ENCODE assay signal across 1 cellular context in genomic region chr20:50646483-50646996, GRCh38.
TF ChIP-seq lines count a peak whose summit lies in the region.

No MANE protein-coding gene starts in this region.

TF ChIP-seq in HepG2, 621 proteins besides CTCF, POLR2A, EP300 and RAD21 (continues in another document):
- TF ChIP-seq KDM5A (IDR thresholded peaks at IDR 0.05; ENCODE audit: borderline replicate concordance, low read length) (no peak), RBM22 (optimal IDR thresholded peaks at IDR 0.05; ENCODE audit: low read length) (no peak), ZNF737 (CRISPR knock-in tag; IDR thresholded peaks at IDR 0.05; ENCODE audit: borderline replicate concordance) (no peak), AKNA (CRISPR knock-in tag; IDR thresholded peaks at IDR 0.05; ENCODE audit: borderline replicate concordance) (0 out of 2 replicates have a peak, but pooled peaks have one; percentile 20), TARDBP (CRISPR knock-in tag; IDR thresholded peaks at IDR 0.05) (no peak), ZSCAN21 (CRISPR knock-in tag; IDR thresholded peaks at IDR 0.05; ENCODE audit: borderline replicate concordance) (no peak), JUND (CRISPR knock-in tag; IDR thresholded peaks at IDR 0.05) (no peak), ZNF136 (CRISPR knock-in tag; IDR thresholded peaks at IDR 0.05; ENCODE audit: low read depth) (no peak), SCMH1 (CRISPR knock-in tag; IDR thresholded peaks at IDR 0.05; ENCODE audit: borderline replicate concordance) (no peak), MBNL3 (CRISPR knock-in tag; conservative IDR thresholded peaks at IDR 0.05) (no peak), ZNF264 (CRISPR knock-in tag; IDR thresholded peaks at IDR 0.05) (0 out of 2 replicates have a peak, but pooled peaks have one; percentile 23), HOXD1 (CRISPR knock-in tag; IDR thresholded peaks at IDR 0.05) (no peak; the same call in 1 of the 2 replicates), ZNF709 (CRISPR knock-in tag; IDR thresholded peaks at IDR 0.05) (no peak), PATZ1 (CRISPR knock-in tag; IDR thresholded peaks at IDR 0.05) (no peak), WIZ (CRISPR knock-in tag; IDR thresholded peaks at IDR 0.05) (no peak), DZIP1 (CRISPR knock-in tag; IDR thresholded peaks at IDR 0.05) (no peak), ZNF569 (CRISPR knock-in tag; IDR thresholded peaks at IDR 0.05; ENCODE audit: borderline replicate concordance) (no peak), ADNP (CRISPR knock-in tag; IDR thresholded peaks at IDR 0.05) (peak; percentile 74; the same call in 1 of the 2 replicates), GMEB2 (CRISPR knock-in tag; IDR thresholded peaks at IDR 0.05; ENCODE audit: low read depth) (no peak), SNAI1 (CRISPR knock-in tag; IDR thresholded peaks at IDR 0.05; ENCODE audit: borderline replicate concordance) (no peak), SAFB2 (CRISPR knock-in tag; IDR thresholded peaks at IDR 0.05; ENCODE audit: borderline replicate concordance, low read depth) (no peak), KLF6 (CRISPR knock-in tag; IDR thresholded peaks at IDR 0.05) (no peak), ZNF333 (CRISPR knock-in tag; IDR thresholded peaks at IDR 0.05; ENCODE audit: borderline replicate concordance) (no peak), SALL2 (CRISPR knock-in tag; IDR thresholded peaks at IDR 0.05) (no peak), MATR3 (CRISPR knock-in tag; IDR thresholded peaks at IDR 0.05) (no peak), NFE2L1 (CRISPR knock-in tag; IDR thresholded peaks at IDR 0.05; ENCODE audit: borderline replicate concordance) (no peak), MLXIP (CRISPR knock-in tag; IDR thresholded peaks at IDR 0.05; ENCODE audit: borderline replicate concordance) (no peak), EZH2 (conservative IDR thresholded peaks at IDR 0.05; ENCODE audit: low read depth, low read length) (no peak), IRF1 (CRISPR knock-in tag; IDR thresholded peaks at IDR 0.05; ENCODE audit: low read depth) (no peak), BATF2 (CRISPR knock-in tag; IDR thresholded peaks at IDR 0.05) (no peak), HOXA5 (CRISPR knock-in tag; IDR thresholded peaks at IDR 0.05) (no peak), MLLT10 (CRISPR knock-in tag; IDR thresholded peaks at IDR 0.05) (0 out of 2 replicates have a peak, but pooled peaks have one; percentile 52), SYNCRIP (IDR thresholded peaks at IDR 0.05; ENCODE audit: insufficient read depth, low read depth, low read length) (no peak), SRY (CRISPR knock-in tag; IDR thresholded peaks at IDR 0.05) (no peak), ZNF883 (CRISPR knock-in tag; IDR thresholded peaks at IDR 0.05; ENCODE audit: not compliant biosample characterization) (no peak), SATB2 (CRISPR knock-in tag; IDR thresholded peaks at IDR 0.05) (0 out of 2 replicates have a peak, but pooled peaks have one; percentile 73), FOSL1 (CRISPR knock-in tag; IDR thresholded peaks at IDR 0.05; ENCODE audit: borderline replicate concordance) (peak; percentile 15; the same call in 1 of the 2 replicates), ATF5 (CRISPR knock-in tag; IDR thresholded peaks at IDR 0.05; ENCODE audit: low read depth) (no peak), ZMAT3 (CRISPR knock-in tag; conservative IDR thresholded peaks at IDR 0.05) (no peak), ZNF704 (CRISPR knock-in tag; IDR thresholded peaks at IDR 0.05; ENCODE audit: borderline replicate concordance) (no peak), KMT2B (CRISPR knock-in tag; IDR thresholded peaks at IDR 0.05) (no peak), SSRP1 (CRISPR knock-in tag; IDR thresholded peaks at IDR 0.05) (no peak), TP53 (CRISPR knock-in tag; conservative IDR thresholded peaks at IDR 0.05) (no peak)
